2 cellular contexts compared by ENCODE assay signal in the genomic region with DNA sequence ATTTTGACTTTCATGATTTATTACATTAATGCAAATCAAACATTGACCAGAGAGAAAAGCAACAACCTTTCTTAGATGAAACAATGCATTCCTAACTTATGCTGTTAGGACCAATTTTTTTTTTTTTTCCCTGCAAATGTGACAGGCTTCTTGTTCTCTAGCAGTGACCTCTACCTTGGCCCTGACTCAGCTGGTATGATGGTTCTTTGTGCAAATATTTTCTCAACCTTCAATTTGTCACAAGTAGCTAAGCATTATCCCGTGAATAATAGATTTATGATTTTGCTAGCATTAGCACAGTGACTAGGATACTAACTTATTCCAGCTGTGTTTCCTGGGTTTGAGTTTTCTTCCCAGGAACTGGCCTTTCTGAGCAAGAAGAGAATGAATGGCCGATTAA.
TF ChIP-seq lines count a peak whose summit lies in the region.

No MANE protein-coding gene starts in this region.

TF ChIP-seq in HEK293, 187 proteins besides CTCF, POLR2A, EP300 and RAD21 (continued from another document):
- TF ChIP-seq ZNF561 (tag by site-specific recombination; IDR thresholded peaks at IDR 0.05; ENCODE audit: borderline replicate concordance): no peak
- TF ChIP-seq, protein P1, sequence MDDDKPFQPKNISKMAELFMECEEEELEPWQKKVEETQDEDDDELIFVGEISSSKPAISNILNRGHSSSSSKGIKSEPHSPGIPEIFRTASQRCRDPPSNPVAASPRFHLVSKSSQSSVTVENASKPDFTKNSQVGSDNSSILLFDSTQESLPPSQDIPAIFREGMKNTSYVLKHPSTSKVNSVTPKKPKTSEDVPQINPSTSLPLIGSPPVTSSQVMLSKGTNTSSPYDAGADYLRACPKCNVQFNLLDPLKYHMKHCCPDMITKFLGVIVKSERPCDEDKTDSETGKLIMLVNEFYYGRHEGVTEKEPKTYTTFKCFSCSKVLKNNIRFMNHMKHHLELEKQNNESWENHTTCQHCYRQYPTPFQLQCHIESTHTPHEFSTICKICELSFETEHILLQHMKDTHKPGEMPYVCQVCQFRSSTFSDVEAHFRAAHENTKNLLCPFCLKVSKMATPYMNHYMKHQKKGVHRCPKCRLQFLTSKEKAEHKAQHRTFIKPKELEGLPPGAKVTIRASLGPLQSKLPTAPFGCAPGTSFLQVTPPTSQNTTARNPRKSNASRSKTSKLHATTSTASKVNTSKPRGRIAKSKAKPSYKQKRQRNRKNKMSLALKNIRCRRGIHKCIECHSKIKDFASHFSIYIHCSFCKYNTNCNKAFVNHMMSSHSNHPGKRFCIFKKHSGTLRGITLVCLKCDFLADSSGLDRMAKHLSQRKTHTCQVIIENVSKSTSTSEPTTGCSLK (tag by site-specific recombination; IDR thresholded peaks at IDR 0.05): no peak
- no peak for TF ChIP-seq ZBTB7A (tag by site-specific recombination; IDR thresholded peaks at IDR 0.05; ENCODE audit: low read depth)

TF ChIP-seq in SK-N-SH treated with all-trans-retinoic acid at 6 μM for 48 hours, 23 proteins besides CTCF, POLR2A, EP300 and RAD21 (continued from another document):
- TF ChIP-seq, protein P2, sequence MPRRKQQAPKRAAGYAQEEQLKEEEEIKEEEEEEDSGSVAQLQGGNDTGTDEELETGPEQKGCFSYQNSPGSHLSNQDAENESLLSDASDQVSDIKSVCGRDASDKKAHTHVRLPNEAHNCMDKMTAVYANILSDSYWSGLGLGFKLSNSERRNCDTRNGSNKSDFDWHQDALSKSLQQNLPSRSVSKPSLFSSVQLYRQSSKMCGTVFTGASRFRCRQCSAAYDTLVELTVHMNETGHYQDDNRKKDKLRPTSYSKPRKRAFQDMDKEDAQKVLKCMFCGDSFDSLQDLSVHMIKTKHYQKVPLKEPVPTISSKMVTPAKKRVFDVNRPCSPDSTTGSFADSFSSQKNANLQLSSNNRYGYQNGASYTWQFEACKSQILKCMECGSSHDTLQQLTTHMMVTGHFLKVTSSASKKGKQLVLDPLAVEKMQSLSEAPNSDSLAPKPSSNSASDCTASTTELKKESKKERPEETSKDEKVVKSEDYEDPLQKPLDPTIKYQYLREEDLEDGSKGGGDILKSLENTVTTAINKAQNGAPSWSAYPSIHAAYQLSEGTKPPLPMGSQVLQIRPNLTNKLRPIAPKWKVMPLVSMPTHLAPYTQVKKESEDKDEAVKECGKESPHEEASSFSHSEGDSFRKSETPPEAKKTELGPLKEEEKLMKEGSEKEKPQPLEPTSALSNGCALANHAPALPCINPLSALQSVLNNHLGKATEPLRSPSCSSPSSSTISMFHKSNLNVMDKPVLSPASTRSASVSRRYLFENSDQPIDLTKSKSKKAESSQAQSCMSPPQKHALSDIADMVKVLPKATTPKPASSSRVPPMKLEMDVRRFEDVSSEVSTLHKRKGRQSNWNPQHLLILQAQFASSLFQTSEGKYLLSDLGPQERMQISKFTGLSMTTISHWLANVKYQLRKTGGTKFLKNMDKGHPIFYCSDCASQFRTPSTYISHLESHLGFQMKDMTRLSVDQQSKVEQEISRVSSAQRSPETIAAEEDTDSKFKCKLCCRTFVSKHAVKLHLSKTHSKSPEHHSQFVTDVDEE (CRISPR knock-in tag; IDR thresholded peaks at IDR 0.05): no peak
- TF ChIP-seq TCF4 (CRISPR knock-in tag; IDR thresholded peaks at IDR 0.05; ENCODE audit: borderline replicate concordance) (no peak), ZNF565 (CRISPR knock-in tag; conservative IDR thresholded peaks at IDR 0.05; ENCODE audit: low read depth) (no peak), SNAI2 (CRISPR knock-in tag; IDR thresholded peaks at IDR 0.05) (no peak), ZNF70 (CRISPR knock-in tag; IDR thresholded peaks at IDR 0.05) (no peak), PPARA (CRISPR knock-in tag; IDR thresholded peaks at IDR 0.05; ENCODE audit: borderline replicate concordance) (no peak), ZFP3 (CRISPR knock-in tag; IDR thresholded peaks at IDR 0.05) (no peak), ZC3H10 (CRISPR knock-in tag; IDR thresholded peaks at IDR 0.05) (no peak), CSDC2 (CRISPR knock-in tag; IDR thresholded peaks at IDR 0.05) (no peak), GLIS3 (CRISPR knock-in tag; IDR thresholded peaks at IDR 0.05) (no peak), ARNTL (CRISPR knock-in tag; IDR thresholded peaks at IDR 0.05; ENCODE audit: borderline replicate concordance, low read depth) (no peak)
TF ChIP-seq in SK-N-SH treated with all-trans-retinoic acid at 6 μM for 48 hours: peak in this region for 0.
